In the genomic region with DNA sequence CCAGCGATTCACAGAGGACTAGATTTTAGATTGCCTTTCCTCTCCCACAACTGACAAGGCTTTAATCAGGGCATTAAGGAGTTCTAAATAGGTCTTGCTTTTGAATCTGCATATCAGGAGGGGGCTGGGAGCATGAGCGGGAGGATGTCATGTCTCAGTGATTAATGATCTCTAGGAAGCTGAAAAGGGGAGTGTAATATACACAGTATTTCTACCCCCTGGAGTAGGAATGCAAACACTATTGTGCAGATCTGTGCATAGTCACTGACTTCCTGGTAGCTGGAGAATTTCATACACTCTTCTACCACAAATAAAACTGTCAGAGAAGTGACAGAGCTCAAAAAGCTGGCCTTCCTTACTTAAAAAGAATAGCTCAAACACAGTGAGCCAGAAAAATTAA, we compare ENCODE assay signal across 1 cellular context.
TF ChIP-seq lines count a peak whose summit lies in the region.

No MANE protein-coding gene starts in this region.

TF ChIP-seq in SK-N-SH, 30 proteins besides CTCF, POLR2A, EP300 and RAD21 (continued from another document):
- TF ChIP-seq, protein P1, sequence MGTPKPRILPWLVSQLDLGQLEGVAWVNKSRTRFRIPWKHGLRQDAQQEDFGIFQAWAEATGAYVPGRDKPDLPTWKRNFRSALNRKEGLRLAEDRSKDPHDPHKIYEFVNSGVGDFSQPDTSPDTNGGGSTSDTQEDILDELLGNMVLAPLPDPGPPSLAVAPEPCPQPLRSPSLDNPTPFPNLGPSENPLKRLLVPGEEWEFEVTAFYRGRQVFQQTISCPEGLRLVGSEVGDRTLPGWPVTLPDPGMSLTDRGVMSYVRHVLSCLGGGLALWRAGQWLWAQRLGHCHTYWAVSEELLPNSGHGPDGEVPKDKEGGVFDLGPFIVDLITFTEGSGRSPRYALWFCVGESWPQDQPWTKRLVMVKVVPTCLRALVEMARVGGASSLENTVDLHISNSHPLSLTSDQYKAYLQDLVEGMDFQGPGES (IDR thresholded peaks at IDR 0.05; ENCODE audit: low read depth, low read length): no peak
- TF ChIP-seq, protein P2, sequence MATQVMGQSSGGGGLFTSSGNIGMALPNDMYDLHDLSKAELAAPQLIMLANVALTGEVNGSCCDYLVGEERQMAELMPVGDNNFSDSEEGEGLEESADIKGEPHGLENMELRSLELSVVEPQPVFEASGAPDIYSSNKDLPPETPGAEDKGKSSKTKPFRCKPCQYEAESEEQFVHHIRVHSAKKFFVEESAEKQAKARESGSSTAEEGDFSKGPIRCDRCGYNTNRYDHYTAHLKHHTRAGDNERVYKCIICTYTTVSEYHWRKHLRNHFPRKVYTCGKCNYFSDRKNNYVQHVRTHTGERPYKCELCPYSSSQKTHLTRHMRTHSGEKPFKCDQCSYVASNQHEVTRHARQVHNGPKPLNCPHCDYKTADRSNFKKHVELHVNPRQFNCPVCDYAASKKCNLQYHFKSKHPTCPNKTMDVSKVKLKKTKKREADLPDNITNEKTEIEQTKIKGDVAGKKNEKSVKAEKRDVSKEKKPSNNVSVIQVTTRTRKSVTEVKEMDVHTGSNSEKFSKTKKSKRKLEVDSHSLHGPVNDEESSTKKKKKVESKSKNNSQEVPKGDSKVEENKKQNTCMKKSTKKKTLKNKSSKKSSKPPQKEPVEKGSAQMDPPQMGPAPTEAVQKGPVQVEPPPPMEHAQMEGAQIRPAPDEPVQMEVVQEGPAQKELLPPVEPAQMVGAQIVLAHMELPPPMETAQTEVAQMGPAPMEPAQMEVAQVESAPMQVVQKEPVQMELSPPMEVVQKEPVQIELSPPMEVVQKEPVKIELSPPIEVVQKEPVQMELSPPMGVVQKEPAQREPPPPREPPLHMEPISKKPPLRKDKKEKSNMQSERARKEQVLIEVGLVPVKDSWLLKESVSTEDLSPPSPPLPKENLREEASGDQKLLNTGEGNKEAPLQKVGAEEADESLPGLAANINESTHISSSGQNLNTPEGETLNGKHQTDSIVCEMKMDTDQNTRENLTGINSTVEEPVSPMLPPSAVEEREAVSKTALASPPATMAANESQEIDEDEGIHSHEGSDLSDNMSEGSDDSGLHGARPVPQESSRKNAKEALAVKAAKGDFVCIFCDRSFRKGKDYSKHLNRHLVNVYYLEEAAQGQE (IDR thresholded peaks at IDR 0.05; ENCODE audit: low read depth, low read length): no peak
- no peak for TF ChIP-seq MXI1 (IDR thresholded peaks at IDR 0.05; ENCODE audit: low read depth, low read length)
- TF ChIP-seq, protein P3, sequence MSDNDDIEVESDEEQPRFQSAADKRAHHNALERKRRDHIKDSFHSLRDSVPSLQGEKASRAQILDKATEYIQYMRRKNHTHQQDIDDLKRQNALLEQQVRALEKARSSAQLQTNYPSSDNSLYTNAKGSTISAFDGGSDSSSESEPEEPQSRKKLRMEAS (IDR thresholded peaks at IDR 0.05; ENCODE audit: low read depth): no peak
